ENCODE assay signal across 8 cellular contexts in genomic region chr9:127835930-127836586, GRCh38. TPM values are rescaled to one million over a fixed set of nuclear protein-coding genes. Genes with fewer than 3 reads are reported as not detected.
DNase-seq lines count a peak whose midpoint lies in the region; ATAC-seq and TF ChIP-seq lines count a peak whose summit lies in the region.

No MANE protein-coding gene starts in this region.

- H3K27ac Mint-ChIP-seq in activated naive CD8-positive, alpha-beta T cell treated with anti-CD3 and anti-CD28 coated beads, Interleukin-2, amount 50 U/mL, for 24 hours, result peak overlapping the region; percentile 67
- H3K27ac Mint-ChIP-seq in stimulated activated effector memory CD8-positive, alpha-beta T cell treated with anti-CD3 and anti-CD28 coated beads, Interleukin-12 subunit alpha, Interleukin-12 subunit beta, amount 100 ng/mL, for 72 hours, result peak overlapping the region; percentile 78
- no peak overlapping the region for H3K27ac Mint-ChIP-seq in mesothelial cell of epicardium

- no peaks in the 10 kb centered on the region for H4K20me1 ChIP-seq in hepatocyte (ENCODE audit: insufficient read depth, poor library complexity, severe bottlenecking)

- no peaks in the 10 kb centered on the region for H3K9me3 ChIP-seq in HUES48 (ENCODE audit: control insufficient read depth, insufficient read depth, low read length)
- H3K9me3 ChIP-seq in hepatocyte (ENCODE audit: low read depth), result no peaks in the 10 kb centered on the region

- no peak overlapping the region for H3K4me2 ChIP-seq in hepatocyte

- WGBS in hepatocyte (ENCODE audit: low lambda C conversion rate, missing lambda C conversion rate), result 69% methylated on average over 11 of the region's 19 CpGs

- peaks cover 36% of the 10 kb centered on the region for H3K4me1 Mint-ChIP-seq in activated naive CD8-positive, alpha-beta T cell treated with anti-CD3 and anti-CD28 coated beads, Interleukin-2, amount 50 U/mL, for 24 hours
- peaks cover 12% of the 10 kb centered on the region for H3K4me1 Mint-ChIP-seq in stimulated activated effector memory CD8-positive, alpha-beta T cell treated with anti-CD3 and anti-CD28 coated beads, Interleukin-12 subunit alpha, Interleukin-12 subunit beta, amount 100 ng/mL, for 72 hours
- H3K4me1 Mint-ChIP-seq in mesothelial cell of epicardium, result peaks cover 5% of the 10 kb centered on the region

- no peaks in the 10 kb centered on the region for H3K27me3 Mint-ChIP-seq in activated naive CD8-positive, alpha-beta T cell treated with anti-CD3 and anti-CD28 coated beads, Interleukin-2, amount 50 U/mL, for 24 hours
- no peaks in the 10 kb centered on the region for H3K27me3 Mint-ChIP-seq in mesothelial cell of epicardium (ENCODE audit: low read depth)

- H3K36me3 ChIP-seq in HUES48 (ENCODE audit: control insufficient read depth, insufficient read depth, low read length) (no peaks in the 10 kb centered on the region), hepatocyte (replicated peaks; ENCODE audit: insufficient read depth, low read depth) (no peaks in the 10 kb centered on the region)

- H3K4me1 ChIP-seq in HUES48 (ENCODE audit: control insufficient read depth, insufficient read depth, low read length), result no peaks in the 10 kb centered on the region; the same call in 1 of the 2 replicates
- H3K4me1 ChIP-seq in hepatocyte (ENCODE audit: insufficient read depth), result peaks cover 15% of the 10 kb centered on the region

- no peak overlapping the region for H2AFZ ChIP-seq in hepatocyte

- H3K9ac ChIP-seq in HUES48 (ENCODE audit: low read depth, low read length), result no peak overlapping the region

- no peaks in the 10 kb centered on the region for H3K79me2 ChIP-seq in hepatocyte

- DNase-seq in activated naive CD8-positive, alpha-beta T cell treated with anti-CD3 and anti-CD28 coated beads, Interleukin-2, amount 50 U/mL, for 24 hours, result peak; percentile 57
- peak; percentile 42 for DNase-seq in hepatocyte (ENCODE audit: low spot score)
- no peak for DNase-seq in stimulated activated effector memory CD8-positive, alpha-beta T cell treated with anti-CD3 and anti-CD28 coated beads, Interleukin-12 subunit alpha, Interleukin-12 subunit beta, amount 100 ng/mL, for 72 hours (ENCODE audit: low spot score in 2 of 2)
- no peak for DNase-seq in mesothelial cell of epicardium (ENCODE audit: low spot score in 2 of 2, unreplicated experiment in 2 of 2)

- ATAC-seq in activated naive CD8-positive, alpha-beta T cell treated with anti-CD3 and anti-CD28 coated beads, Interleukin-2, amount 50 U/mL, for 24 hours, result peak; percentile 77
- peak; percentile 73 for ATAC-seq in stimulated activated effector memory CD8-positive, alpha-beta T cell treated with anti-CD3 and anti-CD28 coated beads, Interleukin-12 subunit alpha, Interleukin-12 subunit beta, amount 100 ng/mL, for 72 hours
- ATAC-seq in HG03108 (IDR thresholded peaks at IDR 0.05; ENCODE audit: unreplicated experiment) (no peak), HG02870 (IDR thresholded peaks at IDR 0.05; ENCODE audit: unreplicated experiment) (no peak), GM19351 (IDR thresholded peaks at IDR 0.05; ENCODE audit: unreplicated experiment) (no peak)

- no peak overlapping the region for H3K4me3 ChIP-seq in HUES48 (ENCODE audit: low read depth, low read length)
- no peak overlapping the region for H3K4me3 ChIP-seq in hepatocyte

- TF ChIP-seq CTCF in hepatocyte (IDR thresholded peaks at IDR 0.05; ENCODE audit: poor library complexity), result no peak
- TF ChIP-seq CTCF in mesothelial cell of epicardium (IDR thresholded peaks at IDR 0.05; ENCODE audit: unreplicated experiment), result no peak

- no peaks in the 10 kb centered on the region for H3K9me3 Mint-ChIP-seq in activated naive CD8-positive, alpha-beta T cell treated with anti-CD3 and anti-CD28 coated beads, Interleukin-2, amount 50 U/mL, for 24 hours
- H3K9me3 Mint-ChIP-seq in stimulated activated effector memory CD8-positive, alpha-beta T cell treated with anti-CD3 and anti-CD28 coated beads, Interleukin-12 subunit alpha, Interleukin-12 subunit beta, amount 100 ng/mL, for 72 hours, result no peaks in the 10 kb centered on the region
- no peaks in the 10 kb centered on the region for H3K9me3 Mint-ChIP-seq in mesothelial cell of epicardium

- no peak overlapping the region for H3K4me3 Mint-ChIP-seq in activated naive CD8-positive, alpha-beta T cell treated with anti-CD3 and anti-CD28 coated beads, Interleukin-2, amount 50 U/mL, for 24 hours
- no peak overlapping the region for H3K4me3 Mint-ChIP-seq in stimulated activated effector memory CD8-positive, alpha-beta T cell treated with anti-CD3 and anti-CD28 coated beads, Interleukin-12 subunit alpha, Interleukin-12 subunit beta, amount 100 ng/mL, for 72 hours
- H3K4me3 Mint-ChIP-seq in mesothelial cell of epicardium, result no peak overlapping the region

- H3K27me3 ChIP-seq in HUES48 (ENCODE audit: control insufficient read depth, insufficient read depth, low read length), result no peaks in the 10 kb centered on the region
- no peaks in the 10 kb centered on the region for H3K27me3 ChIP-seq in hepatocyte

- H3K9me2 ChIP-seq in hepatocyte (replicated peaks; ENCODE audit: insufficient read depth), result no peaks in the 10 kb centered on the region

- H3K27ac ChIP-seq in HUES48 (ENCODE audit: low read depth, low read length) (peak overlapping the region; percentile 12), hepatocyte (peak overlapping the region; percentile 80)

- peaks cover 2% of the 10 kb centered on the region for H3K36me3 Mint-ChIP-seq in activated naive CD8-positive, alpha-beta T cell treated with anti-CD3 and anti-CD28 coated beads, Interleukin-2, amount 50 U/mL, for 24 hours (ENCODE audit: low read depth)
- peaks cover under 1% of the 10 kb centered on the region for H3K36me3 Mint-ChIP-seq in stimulated activated effector memory CD8-positive, alpha-beta T cell treated with anti-CD3 and anti-CD28 coated beads, Interleukin-12 subunit alpha, Interleukin-12 subunit beta, amount 100 ng/mL, for 72 hours
- no peaks in the 10 kb centered on the region for H3K36me3 Mint-ChIP-seq in mesothelial cell of epicardium

RNA-seq across cellular contexts. Expression of gene ENG, which starts 18.4 kb away (rescaled TPM):
- 3.2 and 6.8 TPM in 2 replicates for total RNA-seq in hepatocyte
- 19.4 and 21.2 TPM in 2 replicates for polyA plus RNA-seq in hepatocyte
- total RNA-seq in mesothelial cell of epicardium, result 7.3 to 8.5 TPM (median 8.1 TPM) in 3 replicates

RNA-seq across cellular contexts. Expression of gene FPGS, which starts 33.4 kb away (rescaled TPM):
- total RNA-seq in hepatocyte (27.4 and 30.9 TPM in 2 replicates), mesothelial cell of epicardium (58.1 to 61.4 TPM (median 58.2 TPM) in 3 replicates)
- 48.5 and 52.2 TPM in 2 replicates for polyA plus RNA-seq in hepatocyte

RNA-seq across cellular contexts. Expression of gene AK1, which starts 41.4 kb away (rescaled TPM):
- total RNA-seq in hepatocyte (28.3 and 39.8 TPM in 2 replicates), mesothelial cell of epicardium (34.4 to 39.4 TPM (median 38.5 TPM) in 3 replicates)
- polyA plus RNA-seq in hepatocyte, result 85.9 and 91.3 TPM in 2 replicates

RNA-seq across cellular contexts. Expression of gene CDK9, which starts 50.2 kb away (rescaled TPM):
- total RNA-seq in hepatocyte (53.5 and 84.6 TPM in 2 replicates), mesothelial cell of epicardium (110 to 120 TPM (median 112 TPM) in 3 replicates)
- polyA plus RNA-seq in hepatocyte, result 91.4 and 92.3 TPM in 2 replicates

RNA-seq across cellular contexts. Expression of gene SH2D3C, which starts 57.6 kb away (rescaled TPM):
- 0.23 and 0.96 TPM in 2 replicates for total RNA-seq in hepatocyte
- polyA plus RNA-seq in hepatocyte, result 0.89 and 2.2 TPM in 2 replicates
- 3.4 to 3.9 TPM (median 3.7 TPM) in 3 replicates for total RNA-seq in mesothelial cell of epicardium

Comparison
In these comparisons a context has a peak if more than half of its experiments do, and no peak if none do; other contexts are left out.
1. ATAC-seq: peak in activated naive CD8-positive, alpha-beta T cell treated with anti-CD3 and anti-CD28 coated beads, Interleukin-2, amount 50 U/mL, for 24 hours (single experiment) and stimulated activated effector memory CD8-positive, alpha-beta T cell treated with anti-CD3 and anti-CD28 coated beads, Interleukin-12 subunit alpha, Interleukin-12 subunit beta, amount 100 ng/mL, for 72 hours (single experiment); none in HG03108 (single experiment), HG02870 (single experiment) and GM19351 (single experiment).
2. DNase-seq: peak in activated naive CD8-positive, alpha-beta T cell treated with anti-CD3 and anti-CD28 coated beads, Interleukin-2, amount 50 U/mL, for 24 hours (single experiment) and hepatocyte (single experiment); none in stimulated activated effector memory CD8-positive, alpha-beta T cell treated with anti-CD3 and anti-CD28 coated beads, Interleukin-12 subunit alpha, Interleukin-12 subunit beta, amount 100 ng/mL, for 72 hours (0 of 2) and mesothelial cell of epicardium (0 of 2).